Comparison of ENCODE assay signal across 10 cellular contexts in the genomic region with DNA sequence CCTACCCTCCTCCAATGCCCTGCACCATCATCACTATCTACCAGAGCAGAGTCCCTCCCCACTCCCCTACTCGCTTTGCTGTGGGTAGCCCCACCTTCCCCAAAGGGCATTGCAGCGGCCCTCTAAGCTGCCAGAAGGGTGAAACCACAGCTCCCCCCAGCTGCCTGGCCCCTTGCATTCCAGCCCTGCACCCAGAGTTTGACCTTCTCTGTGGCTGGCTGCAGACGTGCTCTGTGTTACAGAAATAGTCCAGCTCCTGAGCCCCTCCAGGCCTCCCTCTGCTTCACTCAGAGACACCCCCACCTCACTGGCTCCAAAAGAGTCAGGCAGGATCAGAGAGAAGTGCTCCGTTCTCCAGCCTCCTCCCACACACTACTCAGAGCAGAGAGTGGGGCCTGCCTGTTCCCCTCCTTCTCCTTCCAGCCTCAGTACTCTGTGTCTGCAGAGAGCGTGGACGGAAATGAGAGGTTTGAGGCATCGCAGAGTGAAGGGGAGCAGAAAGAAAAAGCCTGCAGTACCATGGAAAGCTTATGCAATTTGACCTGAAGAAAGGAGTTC.
DNase-seq lines count a peak whose midpoint lies in the region; ATAC-seq and TF ChIP-seq lines count a peak whose summit lies in the region.
"Had no signal": no experiment of that assay in that cellular context is flagged by ENCODE, and none has a peak within 500 bp of the region (broad histone marks: within the 10 kb centered on the region; RNA-seq: fewer than 3 reads in every experiment).

No MANE protein-coding gene starts in this region.

- peak; percentile 17 for ATAC-seq in aorta (ENCODE audit: low FRiP score)

- no TSS peak for BruUV-seq in MCF 10A (replicated peaks; lab: Mats Ljungman, UMichigan)

- H3K9me3 Mint-ChIP-seq in MCF 10A (ENCODE audit: unreplicated experiment) = no peaks in the 10 kb centered on the region

- H3K27me3 ChIP-seq in breast epithelium (no peaks in the 10 kb centered on the region), aorta (ENCODE audit: control insufficient read depth in 1 of 2, insufficient read depth in 2 of 2, low read length in 1 of 2) (no peaks in the 10 kb centered on the region)

- peak overlapping the region; percentile 40 for H3K4me3 Mint-ChIP-seq in MCF 10A (ENCODE audit: unreplicated experiment)

- peak overlapping the region; percentile 62 for H3K27ac Mint-ChIP-seq in MCF 10A (ENCODE audit: low read depth, unreplicated experiment)

- intact Hi-C loops in MCF 10A (cut with micrococcal nuclease) = no loop called here
- intact Hi-C loops in breast epithelium (cut with DNase I; ENCODE audit: low total_unique reads) = no loop called here
- intact Hi-C loops in aorta (cut with DNase I) = no loop called here

- DNase-seq in MCF 10A (ENCODE audit: unreplicated experiment) (peak; percentile 62), breast epithelium (ENCODE audit: low spot score in 2 of 2) (no peak), astrocyte of the spinal cord (ENCODE audit: low read depth, low spot score) (peak; percentile 51), medulla oblongata (ENCODE audit: extremely low spot score) (peak; percentile 69), aorta (peak in 1 of 2 donors; percentile 53), NCI-H345 (lab: John Stamatoyannopoulos, UW) (no peak), DMS114 treated with DMSO at 0.1 percent for 48 hours (lab: John Stamatoyannopoulos, UW; ENCODE audit: unreplicated experiment) (no peak)
- no peak for DNase-seq in stimulated activated CD4-positive, alpha-beta T cell treated with anti-CD3 and anti-CD28 coated beads, Interleukin-4, amount 100 ng/mL, for 4 hours
- DNase-seq: activated effector memory CD4-positive, alpha-beta T cell treated with anti-CD3 and anti-CD28 coated beads, Interleukin-2, amount 50 U/mL, for 16 hours had no signal

- H3K4me1 ChIP-seq in breast epithelium (peaks cover 9 to 37% of the 10 kb centered on the region in 2 donors), aorta (ENCODE audit: control insufficient read depth in 1 of 2, insufficient read depth in 2 of 2, low read length in 2 of 2) (peaks cover 0 to 3% of the 10 kb centered on the region in 2 donors)

- H3K27ac ChIP-seq in breast epithelium = peak overlapping the region in 1 of 2 donors; percentile 2
- H3K27ac ChIP-seq in aorta (ENCODE audit: low read depth in 1 of 2, low read length in 2 of 2) = no peak overlapping the region
- H3K27ac ChIP-seq: RWPE1 had no signal

- TF ChIP-seq POLR2A in breast epithelium (IDR thresholded peaks at IDR 0.05) = no peak

- no peaks in the 10 kb centered on the region for H3K36me3 Mint-ChIP-seq in MCF 10A (ENCODE audit: insufficient read depth, unreplicated experiment)

- TF ChIP-seq CTCF in MCF 10A (IDR thresholded peaks at IDR 0.05; ENCODE audit: unreplicated experiment) = no peak
- no peak for TF ChIP-seq CTCF in breast epithelium (IDR thresholded peaks at IDR 0.05)
- no peak for TF ChIP-seq CTCF in astrocyte of the spinal cord (IDR thresholded peaks at IDR 0.05; ENCODE audit: low read depth, low read length)

- H3K36me3 ChIP-seq in breast epithelium (no peaks in the 10 kb centered on the region), aorta (ENCODE audit: control insufficient read depth in 1 of 2, insufficient read depth in 2 of 2, low read length in 1 of 2) (no peaks in the 10 kb centered on the region)

- POLR2A ChIA-PET in MCF 10A (lab: Yijun Ruan, JAX) = interaction anchor here (0.7 to 19.7 kb wide), 8 partner anchors 10 to 1943 kb away, joined by 3 to 413 read pairs (median 6); no protein-coding TSS in a partner anchor

- in situ Hi-C loops in astrocyte of the spinal cord (cut with HindIII; ENCODE audit: low sequenced_read_pairs) = no loop called here

- WGBS in aorta, 2 donors = 52 to 54% methylated on average over 7 of the region's 7 CpGs

- CTCF ChIA-PET in MCF 10A (lab: Yijun Ruan, JAX) = interaction anchor here (0.6 to 1.9 kb wide), 11 partner anchors 10 to 153 kb away, joined by 3 to 10 read pairs (median 3); no protein-coding TSS in a partner anchor

- no peaks in the 10 kb centered on the region for H3K27me3 Mint-ChIP-seq in MCF 10A (ENCODE audit: insufficient read depth, unreplicated experiment)

- peaks cover 67% of the 10 kb centered on the region for H3K4me1 Mint-ChIP-seq in MCF 10A (ENCODE audit: insufficient read depth, unreplicated experiment)

- H3K4me3 ChIP-seq in breast epithelium = no peak overlapping the region
- H3K4me3 ChIP-seq in astrocyte of the spinal cord (ENCODE audit: low read depth, low read length) = no peak overlapping the region
- no peak overlapping the region for H3K4me3 ChIP-seq in aorta (ENCODE audit: low read length in 2 of 2)

- H3K9me3 ChIP-seq in breast epithelium = no peaks in the 10 kb centered on the region
- H3K9me3 ChIP-seq in aorta (ENCODE audit: control insufficient read depth, low read length) = no peaks in the 10 kb centered on the region

Comparison
In these comparisons a context has a peak if more than half of its experiments do, and no peak if none do; other contexts are left out.
1. DNase-seq: peak in MCF 10A (single experiment), astrocyte of the spinal cord (single experiment) and medulla oblongata (single experiment); none in breast epithelium (0 of 2), stimulated activated CD4-positive, alpha-beta T cell treated with anti-CD3 and anti-CD28 coated beads, Interleukin-4, amount 100 ng/mL, for 4 hours (0 of 2), NCI-H345 (single experiment) and DMS114 treated with DMSO at 0.1 percent for 48 hours (single experiment).